Comparison of ENCODE assay signal across 11 cellular contexts in the genomic region with DNA sequence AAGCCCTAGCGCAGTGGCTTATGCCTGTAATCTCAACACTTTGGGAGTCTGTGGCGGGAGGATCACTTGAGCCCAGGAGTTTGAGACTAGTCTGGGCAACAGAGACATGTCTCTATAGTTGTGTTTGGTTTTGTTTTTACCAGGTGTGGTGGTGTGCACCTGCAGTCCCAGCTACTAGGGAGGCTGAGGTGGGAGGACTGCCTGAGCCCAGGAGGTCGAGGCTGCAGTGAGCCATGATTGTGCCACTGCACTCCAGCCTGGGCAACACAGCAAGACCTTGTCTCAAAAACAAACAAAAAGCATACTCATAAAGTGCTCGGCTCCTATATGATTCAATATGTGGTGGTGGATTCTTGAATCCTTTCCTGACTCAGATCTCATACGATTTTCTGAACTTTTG. TPM values are rescaled to one million over a fixed set of nuclear protein-coding genes. Genes with fewer than 3 reads are reported as not detected.
DNase-seq lines count a peak whose midpoint lies in the region; TF ChIP-seq lines count a peak whose summit lies in the region.
"Not testable (repeated sequence)": the region's sequence is repeated elsewhere in the genome, so short reads cannot be mapped to it uniquely, and the experiment has no call there.
"Had no signal": no experiment of that assay in that cellular context is flagged by ENCODE, and none has a peak within 500 bp of the region (broad histone marks: within the 10 kb centered on the region; RNA-seq: fewer than 3 reads in every experiment).

No MANE protein-coding gene starts in this region.

- intact Hi-C loops in CD4-positive, alpha-beta memory T cell (cut with micrococcal nuclease) = loop anchor here (10.0 kb wide), 1 partner anchor 1566 kb away; a partner anchor contains a TSS
- intact Hi-C loops in activated CD4-positive, alpha-beta T cell treated with anti-CD3 and anti-CD28 coated beads, Interleukin-2, amount 10 ng/mL, durations not matched to agents 24 days and 14 days (cut with micrococcal nuclease) = loop anchor here (10.0 kb wide), 1 partner anchor 386 kb away; a partner anchor contains a TSS

- H2AFZ ChIP-seq in Loucy (ENCODE audit: low read length); neural progenitor cell (replicated peaks): not testable (repeated sequence)

- TF ChIP-seq CTCF in Loucy (conservative IDR thresholded peaks at IDR 0.05; ENCODE audit: low read length); right atrium auricular region (IDR thresholded peaks at IDR 0.05); neural progenitor cell (IDR thresholded peaks at IDR 0.05): not testable (repeated sequence)

- not testable (repeated sequence) for DNase-seq in CD4-positive, alpha-beta memory T cell; activated CD4-positive, alpha-beta T cell treated with anti-CD3 and anti-CD28 coated beads, Interleukin-2, amount 10 ng/mL, durations not matched to agents 24 days and 14 days; activated naive CD4-positive, alpha-beta T cell treated with anti-CD3 and anti-CD28 coated beads, Interleukin-2, amount 10 ng/mL, durations not matched to agents 7 days and 5 days; neural progenitor cell (ENCODE audit: low spot score)
- DNase-seq in right atrium auricular region (ENCODE audit: low spot score) = peak; percentile 23

- peak overlapping the region; percentile 85 for H3K4me2 ChIP-seq in Loucy (ENCODE audit: low read depth, low read length, poor library complexity, severe bottlenecking)
- not testable (repeated sequence) for H3K4me2 ChIP-seq in neural progenitor cell

- H3K4me1 ChIP-seq in CD4-positive, alpha-beta memory T cell (ENCODE audit: insufficient read depth, low read length) = peaks cover 31% of the 10 kb centered on the region
- H3K4me1 ChIP-seq in Loucy (ENCODE audit: insufficient read depth, low read length, poor library complexity, severe bottlenecking) (peaks cover 26% of the 10 kb centered on the region), right atrium auricular region (peaks cover 0 to 30% of the 10 kb centered on the region in 2 donors), neural progenitor cell (peaks cover 10% of the 10 kb centered on the region)

- H3F3A ChIP-seq in Loucy (ENCODE audit: low read depth) = not testable (repeated sequence)
- H3F3A ChIP-seq in neural progenitor cell (ENCODE audit: low read depth) = peaks cover 25% of the 10 kb centered on the region

- H3K27ac Mint-ChIP-seq in CD4-positive, alpha-beta memory T cell = peak overlapping the region in 2 of 7 donors; percentile 65 to 69
- peak overlapping the region; percentile 25 for H3K27ac Mint-ChIP-seq in activated CD4-positive, alpha-beta T cell treated with anti-CD3 and anti-CD28 coated beads, Interleukin-2, amount 10 ng/mL, durations not matched to agents 24 days and 14 days
- not testable (repeated sequence) for H3K27ac Mint-ChIP-seq in activated naive CD4-positive, alpha-beta T cell treated with anti-CD3 and anti-CD28 coated beads, Interleukin-2, amount 10 ng/mL, durations not matched to agents 7 days and 5 days
- H3K27ac Mint-ChIP-seq in neural progenitor cell = peak overlapping the region; percentile 25

- not testable (repeated sequence) for H3K27ac ChIP-seq in CD4-positive, alpha-beta memory T cell (ENCODE audit: low read depth, low read length); right atrium auricular region; neural progenitor cell

- H3K9me3 ChIP-seq in CD4-positive, alpha-beta memory T cell (ENCODE audit: control insufficient read depth in 1 of 2, low read length in 2 of 2); Loucy (ENCODE audit: insufficient read depth, low read depth, low read length); right atrium auricular region; neural progenitor cell (ENCODE audit: low read depth): not testable (repeated sequence)

- H3K4me3 ChIP-seq in CD4-positive, alpha-beta memory T cell (ENCODE audit: low read length in 2 of 2); Loucy (ENCODE audit: low read length, poor library complexity, severe bottlenecking); right atrium auricular region; neural progenitor cell: not testable (repeated sequence)

- not testable (repeated sequence) for H3K9me2 ChIP-seq in Loucy (replicated peaks; ENCODE audit: low read depth, low read length)

- not testable (repeated sequence) for H3K9me3 Mint-ChIP-seq in CD4-positive, alpha-beta memory T cell; activated CD4-positive, alpha-beta T cell treated with anti-CD3 and anti-CD28 coated beads, Interleukin-2, amount 10 ng/mL, durations not matched to agents 24 days and 14 days; activated naive CD4-positive, alpha-beta T cell treated with anti-CD3 and anti-CD28 coated beads, Interleukin-2, amount 10 ng/mL, durations not matched to agents 7 days and 5 days; neural progenitor cell

- H3K27me3 Mint-ChIP-seq in CD4-positive, alpha-beta memory T cell; activated CD4-positive, alpha-beta T cell treated with anti-CD3 and anti-CD28 coated beads, Interleukin-2, amount 10 ng/mL, durations not matched to agents 24 days and 14 days; activated naive CD4-positive, alpha-beta T cell treated with anti-CD3 and anti-CD28 coated beads, Interleukin-2, amount 10 ng/mL, durations not matched to agents 7 days and 5 days; neural progenitor cell (ENCODE audit: insufficient read depth, low read depth): not testable (repeated sequence)

- H3K79me2 ChIP-seq in Loucy (ENCODE audit: insufficient read depth, low read length) = peaks cover 40% of the 10 kb centered on the region
- peaks cover 30% of the 10 kb centered on the region for H3K79me2 ChIP-seq in neural progenitor cell (ENCODE audit: low read depth)

- peaks cover 5 to 22% of the 10 kb centered on the region in 2 donors for H3K36me3 Mint-ChIP-seq in CD4-positive, alpha-beta memory T cell
- not testable (repeated sequence) for H3K36me3 Mint-ChIP-seq in activated CD4-positive, alpha-beta T cell treated with anti-CD3 and anti-CD28 coated beads, Interleukin-2, amount 10 ng/mL, durations not matched to agents 24 days and 14 days (ENCODE audit: low read depth); activated naive CD4-positive, alpha-beta T cell treated with anti-CD3 and anti-CD28 coated beads, Interleukin-2, amount 10 ng/mL, durations not matched to agents 7 days and 5 days
- H3K36me3 Mint-ChIP-seq in neural progenitor cell = peaks cover 12% of the 10 kb centered on the region

- CTCF ChIA-PET in CD4-positive, alpha-beta memory T cell (lab: Charles Lee; ENCODE audit: partially characterized antibody) = interaction anchor here (1.5 to 4.1 kb wide), 3 partner anchors 24 to 69 kb away, joined by 4 to 25 read pairs (median 17); a partner anchor contains a TSS
- CTCF ChIA-PET in activated naive CD4-positive, alpha-beta T cell treated with anti-CD3 and anti-CD28 coated beads, Interleukin-2, amount 10 ng/mL, durations not matched to agents 7 days and 5 days (lab: Charles Lee) = interaction anchor here (1.1 to 2.7 kb wide), 2 partner anchors 29 to 69 kb away, joined by 4 to 12 read pairs; a partner anchor contains a TSS

- peaks cover 11 to 30% (median 19%) of the 10 kb centered on the region in 4 donors for H3K4me1 Mint-ChIP-seq in CD4-positive, alpha-beta memory T cell
- H3K4me1 Mint-ChIP-seq in activated CD4-positive, alpha-beta T cell treated with anti-CD3 and anti-CD28 coated beads, Interleukin-2, amount 10 ng/mL, durations not matched to agents 24 days and 14 days = peaks cover 16% of the 10 kb centered on the region
- H3K4me1 Mint-ChIP-seq in activated naive CD4-positive, alpha-beta T cell treated with anti-CD3 and anti-CD28 coated beads, Interleukin-2, amount 10 ng/mL, durations not matched to agents 7 days and 5 days = peaks cover 25% of the 10 kb centered on the region
- H3K4me1 Mint-ChIP-seq in neural progenitor cell = peaks cover 18% of the 10 kb centered on the region

- peaks cover 23% of the 10 kb centered on the region for H4K20me1 ChIP-seq in Loucy (ENCODE audit: insufficient read depth, low read length, poor library complexity, severe bottlenecking)
- peaks cover 12% of the 10 kb centered on the region for H4K20me1 ChIP-seq in neural progenitor cell (ENCODE audit: low read depth)

- H3K27me3 ChIP-seq in CD4-positive, alpha-beta memory T cell (ENCODE audit: insufficient read depth, low read length); Loucy (ENCODE audit: insufficient read depth, low read length, poor library complexity, severe bottlenecking); right atrium auricular region; neural progenitor cell: not testable (repeated sequence)

- H3K9ac ChIP-seq in Loucy (ENCODE audit: low read depth, low read length, poor library complexity, severe bottlenecking); neural progenitor cell: not testable (repeated sequence)

- not testable (repeated sequence) for H3K36me3 ChIP-seq in CD4-positive, alpha-beta memory T cell (ENCODE audit: insufficient read depth, low read length); right atrium auricular region; neural progenitor cell
- peaks cover 18% of the 10 kb centered on the region; the same call in 1 of the 2 replicates for H3K36me3 ChIP-seq in Loucy (ENCODE audit: insufficient read depth, low read length)

- POLR2A ChIA-PET in CD4-positive, alpha-beta memory T cell (lab: Charles Lee; ENCODE audit: partially characterized antibody) = interaction anchor here (0.5 to 3.2 kb wide), 4 partner anchors 20 to 68 kb away, joined by 3 to 36 read pairs (median 6); a partner anchor contains a TSS

- peak overlapping the region; percentile 40 to 65 (median 49) for H3K4me3 Mint-ChIP-seq in CD4-positive, alpha-beta memory T cell
- peak overlapping the region; percentile 60 for H3K4me3 Mint-ChIP-seq in activated CD4-positive, alpha-beta T cell treated with anti-CD3 and anti-CD28 coated beads, Interleukin-2, amount 10 ng/mL, durations not matched to agents 24 days and 14 days
- H3K4me3 Mint-ChIP-seq in activated naive CD4-positive, alpha-beta T cell treated with anti-CD3 and anti-CD28 coated beads, Interleukin-2, amount 10 ng/mL, durations not matched to agents 7 days and 5 days = peak overlapping the region; percentile 51
- H3K4me3 Mint-ChIP-seq in neural progenitor cell = peak overlapping the region; percentile 79

RNA-seq across cellular contexts. Expression of a gene that starts 1.6 kb away (rescaled TPM):
- total RNA-seq in CD4-positive, alpha-beta memory T cell = 100 to 1,000 TPM; 137 to 140 TPM
- polyA plus RNA-seq in CD4-positive, alpha-beta memory T cell = 10 to 100 TPM; 53.9 to 61.4 TPM
- 49.6 and 52.3 TPM in 2 replicates for total RNA-seq in activated CD4-positive, alpha-beta T cell treated with anti-CD3 and anti-CD28 coated beads, Interleukin-2, amount 10 ng/mL, durations not matched to agents 24 days and 14 days
- 10 to 100 TPM; 75.3 to 77.5 TPM for total RNA-seq in right atrium auricular region
- total RNA-seq in neural progenitor cell (ENCODE audit: low replicate concordance) = 52.3 and 54.4 TPM in 2 replicates

RNA-seq across cellular contexts. Expression of a gene that starts 26.7 kb away (rescaled TPM):
- total RNA-seq in CD4-positive, alpha-beta memory T cell = 10 to 100 TPM; 20.1 to 23.0 TPM
- polyA plus RNA-seq in CD4-positive, alpha-beta memory T cell = 10 to 100 TPM in 1 of 2 donors, 1 to 10 TPM in 1; 9.9 to 11.4 TPM
- 16.4 and 17.6 TPM in 2 replicates for total RNA-seq in activated CD4-positive, alpha-beta T cell treated with anti-CD3 and anti-CD28 coated beads, Interleukin-2, amount 10 ng/mL, durations not matched to agents 24 days and 14 days
- 10 to 100 TPM; 14.6 to 15.4 TPM for total RNA-seq in right atrium auricular region
- 71.8 and 101 TPM in 2 replicates for total RNA-seq in neural progenitor cell (ENCODE audit: low replicate concordance)

RNA-seq across cellular contexts. Expression of a gene that starts 26.8 kb away (rescaled TPM):
- total RNA-seq in CD4-positive, alpha-beta memory T cell = under 1 TPM in 1 of 2 experiments, not detected in 1; 0.19 TPM
- 1 to 10 TPM in 1 of 2 donors, not detected in 1; 1.2 TPM for polyA plus RNA-seq in CD4-positive, alpha-beta memory T cell
- total RNA-seq in activated CD4-positive, alpha-beta T cell treated with anti-CD3 and anti-CD28 coated beads, Interleukin-2, amount 10 ng/mL, durations not matched to agents 24 days and 14 days = not detected in 2 replicates
- total RNA-seq in right atrium auricular region (1 to 10 TPM in 1 of 2 donors, not detected in 1; 1.8 TPM), neural progenitor cell (ENCODE audit: low replicate concordance) (0.11 and 0.12 TPM in 2 replicates)
- total RNA-seq: activated CD4-positive, alpha-beta memory T cell treated with anti-CD3 and anti-CD28 coated beads for 36 hours; ascending aorta; fibroblast of lung; left ventricle myocardium superior; posterior vena cava had no signal
- polyA plus RNA-seq: fibroblast of lung had no signal
